19 cellular contexts compared by ENCODE assay signal in the genomic region with DNA sequence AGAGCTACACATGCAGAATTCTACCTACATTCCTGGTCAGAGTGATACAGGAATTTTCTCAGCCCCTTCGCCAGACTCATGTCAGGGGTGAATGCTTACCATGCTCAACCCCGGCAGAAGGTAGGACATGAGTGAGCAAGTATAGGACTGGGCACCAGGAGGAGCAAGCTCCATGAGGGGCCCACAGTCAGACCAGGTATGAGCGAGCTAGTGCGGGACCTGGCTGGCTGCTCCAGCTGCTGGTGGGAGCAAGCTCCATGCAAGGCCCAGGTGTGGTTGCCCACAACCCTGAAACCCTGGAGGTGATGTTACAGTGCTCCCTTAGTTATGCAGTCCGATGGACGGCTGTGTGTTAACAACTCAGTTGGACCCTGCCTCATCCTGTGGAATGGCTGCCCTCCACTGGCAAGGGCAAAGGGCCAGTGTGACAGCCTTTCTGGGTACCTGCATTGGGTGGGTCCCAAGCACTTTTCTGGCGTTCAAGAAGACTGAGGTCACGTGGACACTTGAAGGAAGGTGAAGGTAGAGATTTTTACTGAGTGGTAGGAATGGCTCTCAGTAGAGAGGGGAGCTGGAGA.
A peak's percentile ranks its signal among the peaks of the same experiment; 100 is the strongest.
DNase-seq lines count a peak whose midpoint lies in the region; ATAC-seq and TF ChIP-seq lines count a peak whose summit lies in the region.
"Had no signal": no experiment of that assay in that cellular context is flagged by ENCODE, and none has a peak within 500 bp of the region (broad histone marks: within the 10 kb centered on the region; RNA-seq: fewer than 3 reads in every experiment).

No MANE protein-coding gene starts in this region.

- CTCF ChIA-PET in IMR-90 (lab: Yijun Ruan, JAX), result no interaction called here
- CTCF ChIA-PET in MCF 10A (lab: Yijun Ruan, JAX), result interaction anchor here (0.7 to 1.1 kb wide), 2 partner anchors 14 to 27 kb away, joined by 3 to 4 read pairs; no protein-coding TSS in a partner anchor

- no peak overlapping the region for H3K56ac ChIP-seq in IMR-90 (ENCODE audit: extremely low read depth, insufficient read depth, low read length)

- H3K36me3 Mint-ChIP-seq in MCF 10A (ENCODE audit: insufficient read depth, unreplicated experiment), result no peaks in the 10 kb centered on the region

- H2BK5ac ChIP-seq in IMR-90 (ENCODE audit: low read depth, low read length, poor library complexity, severe bottlenecking), result no peak overlapping the region
- no peak overlapping the region for H2BK5ac ChIP-seq in trophoblast cell (ENCODE audit: low read depth, low read length, poor library complexity)

- no peak overlapping the region for H3K4me3 Mint-ChIP-seq in MCF 10A (ENCODE audit: unreplicated experiment)
- H3K4me3 Mint-ChIP-seq: CD4-positive, alpha-beta T cell had no signal

- H4K8ac ChIP-seq in IMR-90 (ENCODE audit: low read depth in 2 of 2, low read length in 2 of 2), result peak overlapping the region in 1 of 2 experiments; percentile 39; a peak in 1 of 4 replicates
- no peak overlapping the region for H4K8ac ChIP-seq in trophoblast cell (ENCODE audit: low read depth, low read length)

- H3K4me2 ChIP-seq in IMR-90 (ENCODE audit: low read depth, low read length) (no peak overlapping the region), trophoblast cell (ENCODE audit: low read length) (no peak overlapping the region)
- H3K4me2 ChIP-seq: KMS-11, PC-9, SK-N-SH had no signal

- no peak for TF ChIP-seq RAD21 in IMR-90 (IDR thresholded peaks at IDR 0.05; ENCODE audit: low read length)

- H2BK12ac ChIP-seq in trophoblast cell (ENCODE audit: low read length), result peak overlapping the region; percentile 46

- no peak for TF ChIP-seq POLR2A in IMR-90 (IDR thresholded peaks at IDR 0.05; ENCODE audit: low read depth, low read length)

- H3K27ac ChIP-seq in IMR-90 (ENCODE audit: insufficient read depth, low read length) (no peak overlapping the region), foreskin keratinocyte (no peak overlapping the region), trophoblast cell (ENCODE audit: low read depth, low read length) (no peak overlapping the region)
- H3K27ac ChIP-seq: KMS-11, PC-9 had no signal

- no peak overlapping the region for H3K9ac ChIP-seq in IMR-90 (ENCODE audit: low read depth, low read length)
- no peak overlapping the region for H3K9ac ChIP-seq in trophoblast cell (ENCODE audit: low read length)
- H3K9ac ChIP-seq: KMS-11, SK-N-SH had no signal

- H4K91ac ChIP-seq in IMR-90 (ENCODE audit: insufficient read depth, low read depth, low read length) (no peak overlapping the region), trophoblast cell (ENCODE audit: low read depth, low read length) (no peak overlapping the region)

- no peaks in the 10 kb centered on the region for H3K79me2 ChIP-seq in trophoblast cell (ENCODE audit: control insufficient read depth, insufficient read depth, low read length, poor library complexity)

- H3K27me3 Mint-ChIP-seq in MCF 10A (ENCODE audit: insufficient read depth, unreplicated experiment), result no peaks in the 10 kb centered on the region

- no peaks in the 10 kb centered on the region for H3K9me3 ChIP-seq in IMR-90 (ENCODE audit: control insufficient read depth, insufficient read depth, low read length)
- H3K9me3 ChIP-seq in trophoblast cell (ENCODE audit: insufficient read depth, low read depth, low read length), result no peaks in the 10 kb centered on the region
- no peaks in the 10 kb centered on the region for H3K9me3 ChIP-seq in MG63
- H3K9me3 ChIP-seq: SK-N-SH had no signal

- no peak overlapping the region; the same call in 2 of the 3 replicates for H2BK15ac ChIP-seq in IMR-90 (ENCODE audit: low read depth, low read length)

- no peak overlapping the region for H3K23ac ChIP-seq in IMR-90 (ENCODE audit: low read depth, low read length)
- no peak overlapping the region for H3K23ac ChIP-seq in trophoblast cell (ENCODE audit: low read length)

- peaks cover 7% of the 10 kb centered on the region for H3K4me1 ChIP-seq in IMR-90 (ENCODE audit: control insufficient read depth, insufficient read depth, low read length)
- no peaks in the 10 kb centered on the region for H3K4me1 ChIP-seq in foreskin keratinocyte
- H3K4me1 ChIP-seq in trophoblast cell (ENCODE audit: control insufficient read depth in 1 of 2, insufficient read depth in 2 of 2, low read length in 2 of 2), result peaks cover 3 to 5% of the 10 kb centered on the region in 2 experiments

- DNase-seq in IMR-90 (no peak), UCSD-AML1 (lab: John Stamatoyannopoulos, UW; ENCODE audit: unreplicated experiment) (peak; percentile 39), foreskin keratinocyte (no peak), trophoblast cell (peak in 1 of 2 donors; percentile 60), MG63 (no peak), occipital lobe (lab: John Stamatoyannopoulos, UW) (no peak), MCF 10A (ENCODE audit: unreplicated experiment) (no peak)
- DNase-seq: AML-193; Calu3; CD4-positive, alpha-beta T cell; NCI-H1417 treated with DMSO at 0.1 percent for 48 hours; NCI-H2029; NCI-H2171 treated with DMSO at 0.1 percent for 48 hours; NCI-H510A treated with DMSO at 0.1 percent for 48 hours; PC-9; SK-N-SH had no signal

- WGBS in IMR-90 (ENCODE audit: extremely low coverage in 2 of 2, insufficient read length in 1 of 2), 2 experiments, result 86% methylated on average over 1 of the region's 8 CpGs; no CpG with 5 or more reads in 1 of the 2 experiments
- WGBS in trophoblast cell (ENCODE audit: extremely low coverage, insufficient coverage, insufficient read length), result no CpG with 5 or more reads among the region's 8 CpGs

- H2AK5ac ChIP-seq in IMR-90 (ENCODE audit: low read depth, low read length) (0 out of 2 replicates have a peak overlapping the region, but pooled peaks have one; percentile 65), trophoblast cell (ENCODE audit: low read length) (peak overlapping the region; percentile 57)

- in situ Hi-C loops in IMR-90 (cut with MboI; ENCODE audit: low sequenced_read_pairs), result no loop called here

- intact Hi-C loops in IMR-90 (cut with micrococcal nuclease) (no loop called here), MCF 10A (cut with micrococcal nuclease) (no loop called here)

- dilution Hi-C loops in IMR-90 (cut with HindIII; ENCODE audit: low sequenced_read_pairs, unreplicated experiment), result no loop called here

- H3K14ac ChIP-seq in IMR-90 (replicated peaks; ENCODE audit: low read depth, low read length), result no peak overlapping the region
- H3K14ac ChIP-seq in trophoblast cell (ENCODE audit: low read length), result no peak overlapping the region

- BruUV-seq in IMR-90 (replicated peaks; lab: Mats Ljungman, UMichigan), result no TSS peak
- no TSS peak for BruUV-seq in MCF 10A (replicated peaks; lab: Mats Ljungman, UMichigan)

- TF ChIP-seq CTCF in IMR-90 (conservative IDR thresholded peaks at IDR 0.05; ENCODE audit: low read depth, low read length) (no peak), foreskin keratinocyte (conservative IDR thresholded peaks at IDR 0.05) (peak; percentile 11), MCF 10A (IDR thresholded peaks at IDR 0.05; ENCODE audit: unreplicated experiment) (no peak)

- H4K5ac ChIP-seq in IMR-90 (ENCODE audit: low read depth, low read length), result no peak overlapping the region

- H4K20me1 ChIP-seq in IMR-90 (ENCODE audit: insufficient read depth, low read length), result no peaks in the 10 kb centered on the region

- H3K79me1 ChIP-seq in IMR-90 (ENCODE audit: low read depth in 1 of 2, low read length in 2 of 2), result no peaks in the 10 kb centered on the region
- H3K79me1 ChIP-seq in trophoblast cell (ENCODE audit: low read length), result peaks cover 3% of the 10 kb centered on the region

- H2BK20ac ChIP-seq in IMR-90 (ENCODE audit: low read depth, low read length), result peak overlapping the region; percentile 45; the same call in 1 of the 2 replicates

- no peak overlapping the region for H2AK9ac ChIP-seq in IMR-90 (replicated peaks; ENCODE audit: low read depth, low read length, poor library complexity)

- POLR2A ChIA-PET in IMR-90 (lab: Charles Lee; ENCODE audit: unreplicated experiment), result no interaction called here
- POLR2A ChIA-PET in MCF 10A (lab: Yijun Ruan, JAX), result no interaction called here

- no peak overlapping the region for H3K4me3 ChIP-seq in IMR-90 (ENCODE audit: insufficient read depth, low read depth, low read length)
- H3K4me3 ChIP-seq in trophoblast cell (ENCODE audit: low read depth, low read length), result no peak overlapping the region
- no peak overlapping the region for H3K4me3 ChIP-seq in MG63
- H3K4me3 ChIP-seq: PC-9 had no signal

- H3K27ac Mint-ChIP-seq in MCF 10A (ENCODE audit: low read depth, unreplicated experiment), result no peak overlapping the region
- H3K27ac Mint-ChIP-seq: CD4-positive, alpha-beta T cell had no signal

- H3K9me1 ChIP-seq in IMR-90 (ENCODE audit: insufficient read depth, low read length), result peaks cover 3% of the 10 kb centered on the region

- H3K18ac ChIP-seq in IMR-90 (ENCODE audit: low read depth, low read length) (no peak overlapping the region), trophoblast cell (ENCODE audit: low read length) (no peak overlapping the region)

- H3K4ac ChIP-seq in IMR-90 (ENCODE audit: low read depth, low read length) (peak overlapping the region; percentile 24; the same call in 1 of the 2 replicates), trophoblast cell (ENCODE audit: low read depth, low read length) (no peak overlapping the region)

- peak overlapping the region; percentile 28 for H2BK120ac ChIP-seq in IMR-90 (ENCODE audit: low read depth, low read length)
- H2BK120ac ChIP-seq in trophoblast cell (ENCODE audit: insufficient read depth, low read length, poor library complexity), result no peak overlapping the region

- ATAC-seq in IMR-90 (ENCODE audit: low read depth), result no peak
- no peak for ATAC-seq in foreskin keratinocyte
- no peak for ATAC-seq in HG02642 (IDR thresholded peaks at IDR 0.05; ENCODE audit: poor library complexity, unreplicated experiment)
- ATAC-seq: Right ventricle myocardium inferior had no signal

- H3K36me3 ChIP-seq in IMR-90 (ENCODE audit: control insufficient read depth, insufficient read depth, low read length), result no peaks in the 10 kb centered on the region
- H3K36me3 ChIP-seq in trophoblast cell (ENCODE audit: control insufficient read depth in 1 of 2, insufficient read depth in 2 of 2, low read length in 2 of 2), result no peaks in the 10 kb centered on the region
- H3K36me3 ChIP-seq in MG63, result no peaks in the 10 kb centered on the region

- no peaks in the 10 kb centered on the region for H3K9me3 Mint-ChIP-seq in MCF 10A (ENCODE audit: unreplicated experiment)
- H3K9me3 Mint-ChIP-seq: CD4-positive, alpha-beta T cell had no signal

- no peak overlapping the region for H4K12ac ChIP-seq in trophoblast cell (ENCODE audit: low read depth, low read length)

- H3K27me3 ChIP-seq in IMR-90 (ENCODE audit: control insufficient read depth, insufficient read depth, low read length) (no peaks in the 10 kb centered on the region), foreskin keratinocyte (no peaks in the 10 kb centered on the region), trophoblast cell (ENCODE audit: insufficient read depth, low read length) (no peaks in the 10 kb centered on the region), MG63 (no peaks in the 10 kb centered on the region)

- H2AFZ ChIP-seq in IMR-90 (replicated peaks; ENCODE audit: low read length, poor library complexity) (peak overlapping the region; percentile 44), trophoblast cell (ENCODE audit: insufficient read depth, low read length, poor library complexity) (no peak overlapping the region)
- H2AFZ ChIP-seq: PC-9 had no signal

- peaks cover under 1% of the 10 kb centered on the region for H3K4me1 Mint-ChIP-seq in MCF 10A (ENCODE audit: insufficient read depth, unreplicated experiment)
